Comparison of ENCODE assay signal across 21 cellular contexts in the genomic region with DNA sequence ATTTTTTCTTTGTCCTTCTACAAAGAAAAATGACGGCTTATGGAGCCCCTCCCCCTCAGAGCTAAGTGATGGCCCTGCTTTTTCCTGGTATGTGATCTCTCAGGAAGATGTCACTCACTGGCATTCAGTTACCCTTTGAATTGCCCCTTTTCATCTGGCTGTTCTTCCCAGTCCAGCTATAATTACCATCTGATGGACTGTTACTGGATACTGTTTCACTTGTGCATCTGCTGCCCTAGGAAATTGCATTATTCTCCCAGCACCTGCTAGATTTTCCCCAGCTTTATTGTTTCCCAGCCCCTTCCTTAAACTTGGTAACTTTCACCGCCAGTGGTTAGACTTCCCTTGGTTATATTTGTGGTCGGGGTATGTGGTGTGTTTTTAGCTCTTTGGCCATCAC.
DNase-seq lines count a peak whose midpoint lies in the region; FAIRE-seq and TF ChIP-seq lines count a peak whose summit lies in the region.
"Had no signal": no experiment of that assay in that cellular context is flagged by ENCODE, and none has a peak within 500 bp of the region (broad histone marks: within the 10 kb centered on the region; RNA-seq: fewer than 3 reads in every experiment).

No MANE protein-coding gene starts in this region.

- H3K27ac ChIP-seq in endodermal cell (ENCODE audit: low read depth, low read length) = peak overlapping the region; percentile 65
- H3K27ac ChIP-seq in adrenal gland = no peak overlapping the region
- H3K27ac ChIP-seq: brain microvascular endothelial cell, GM23248 had no signal

- H3K27me3 Mint-ChIP-seq in endodermal cell (ENCODE audit: insufficient read depth) = peaks cover 3% of the 10 kb centered on the region
- H3K27me3 Mint-ChIP-seq in activated CD4-positive, alpha-beta T cell treated with anti-CD3 and anti-CD28 coated beads, Interleukin-2, amount 10 ng/mL, durations not matched to agents 24 days and 14 days = peaks cover 4% of the 10 kb centered on the region

- H3K36me3 ChIP-seq in endodermal cell (ENCODE audit: control insufficient read depth, insufficient read depth, low read length) (no peaks in the 10 kb centered on the region), adrenal gland (replicated peaks in 1 of 2) (no peaks in the 10 kb centered on the region)
- H3K36me3 ChIP-seq: brain microvascular endothelial cell had no signal

- DNase-seq in DMS 273 treated with DMSO at 0.1 percent for 48 hours (lab: John Stamatoyannopoulos, UW) (peak; percentile 93), NCI-H187 (lab: John Stamatoyannopoulos, UW) (peak; percentile 55 to 64), NCI-H446 treated with DMSO at 0.1 percent for 48 hours (lab: John Stamatoyannopoulos, UW) (peak; percentile 54), endodermal cell (no peak), adrenal gland (no peak), frontal cortex (ENCODE audit: low spot score in 2 of 2) (no peak), urothelium cell line (ENCODE audit: low spot score) (no peak)
- DNase-seq in activated CD4-positive, alpha-beta T cell treated with anti-CD3 and anti-CD28 coated beads, Interleukin-2, amount 10 ng/mL, durations not matched to agents 24 days and 14 days = no peak
- DNase-seq: activated CD4-positive, alpha-beta T cell treated with anti-CD3 and anti-CD28 coated beads, Interleukin-2, amount 50 U/mL, for 48 hours; activated T-cell treated with anti-CD3 and anti-CD28 coated beads, Interleukin-2, amount 50 U/mL, for 48 hours; brain microvascular endothelial cell; Caco-2; erythroblast; GDM1; GM23248; naive B cell had no signal

- H3K36me3 Mint-ChIP-seq in endodermal cell (ENCODE audit: low read depth) = no peaks in the 10 kb centered on the region
- H3K36me3 Mint-ChIP-seq in activated CD4-positive, alpha-beta T cell treated with anti-CD3 and anti-CD28 coated beads, Interleukin-2, amount 10 ng/mL, durations not matched to agents 24 days and 14 days (ENCODE audit: low read depth) = no peaks in the 10 kb centered on the region
- H3K36me3 Mint-ChIP-seq: activated naive CD4-positive, alpha-beta T cell treated with anti-CD3 and anti-CD28 coated beads, Interleukin-2, amount 50 U/mL, for 72 hours; naive B cell had no signal

- WGBS in endodermal cell (ENCODE audit: insufficient coverage in 1 of 2, insufficient read length in 1 of 2), 2 experiments = 50 to 99% methylated on average over 1 to 3 of the region's 3 CpGs
- 55 to 67% (median 60%) methylated on average over 3 of the region's 3 CpGs for WGBS in adrenal gland, 4 donors

- FAIRE-seq in frontal cortex (lab: Jason Lieb, UNC) (no peak), urothelium cell line (lab: Jason Lieb, UNC) (no peak)
- FAIRE-seq: GM12878, HepG2 had no signal

- no peak overlapping the region for H3K9ac ChIP-seq in endodermal cell (ENCODE audit: extremely low read depth, low read length, poor library complexity, severe bottlenecking)
- H3K9ac ChIP-seq: GM23248 had no signal

- TF ChIP-seq POLR2A in adrenal gland (IDR thresholded peaks at IDR 0.05) = no peak

- intact Hi-C loops in adrenal gland (cut with DNase I) = no loop called here
- intact Hi-C loops in activated CD4-positive, alpha-beta T cell treated with anti-CD3 and anti-CD28 coated beads, Interleukin-2, amount 10 ng/mL, durations not matched to agents 24 days and 14 days (cut with micrococcal nuclease) = no loop called here

- H3K4me1 ChIP-seq in endodermal cell (ENCODE audit: control insufficient read depth, insufficient read depth, low read length) (peaks cover 14% of the 10 kb centered on the region), adrenal gland (replicated peaks in 1 of 2) (peaks cover 0 to 4% of the 10 kb centered on the region in 2 donors)
- H3K4me1 ChIP-seq: Caco-2 had no signal

- H3K4me1 Mint-ChIP-seq in endodermal cell = peaks cover 38% of the 10 kb centered on the region
- H3K4me1 Mint-ChIP-seq in activated CD4-positive, alpha-beta T cell treated with anti-CD3 and anti-CD28 coated beads, Interleukin-2, amount 10 ng/mL, durations not matched to agents 24 days and 14 days = no peaks in the 10 kb centered on the region
- H3K4me1 Mint-ChIP-seq: naive B cell had no signal

- H3K27ac Mint-ChIP-seq in endodermal cell = no peak overlapping the region
- no peak overlapping the region for H3K27ac Mint-ChIP-seq in activated CD4-positive, alpha-beta T cell treated with anti-CD3 and anti-CD28 coated beads, Interleukin-2, amount 10 ng/mL, durations not matched to agents 24 days and 14 days
- H3K27ac Mint-ChIP-seq: activated naive CD4-positive, alpha-beta T cell treated with anti-CD3 and anti-CD28 coated beads, Interleukin-2, amount 50 U/mL, for 72 hours; dendritic cell treated with granulocyte-macrophage colony-stimulating factor and Interleukin-4, amounts not matched to agents 40 ng/mL and 50 ng/mL, for 4 days; naive B cell had no signal

- H3K4me3 Mint-ChIP-seq in endodermal cell = no peak overlapping the region
- H3K4me3 Mint-ChIP-seq in activated CD4-positive, alpha-beta T cell treated with anti-CD3 and anti-CD28 coated beads, Interleukin-2, amount 10 ng/mL, durations not matched to agents 24 days and 14 days = no peak overlapping the region
- H3K4me3 Mint-ChIP-seq: dendritic cell treated with granulocyte-macrophage colony-stimulating factor and Interleukin-4, amounts not matched to agents 40 ng/mL and 50 ng/mL, for 4 days; naive B cell had no signal

- H3K9me3 Mint-ChIP-seq in endodermal cell = no peaks in the 10 kb centered on the region
- H3K9me3 Mint-ChIP-seq in activated CD4-positive, alpha-beta T cell treated with anti-CD3 and anti-CD28 coated beads, Interleukin-2, amount 10 ng/mL, durations not matched to agents 24 days and 14 days = no peaks in the 10 kb centered on the region
- H3K9me3 Mint-ChIP-seq: activated naive CD4-positive, alpha-beta T cell treated with anti-CD3 and anti-CD28 coated beads, Interleukin-2, amount 50 U/mL, for 72 hours; dendritic cell treated with granulocyte-macrophage colony-stimulating factor and Interleukin-4, amounts not matched to agents 40 ng/mL and 50 ng/mL, for 4 days; naive B cell had no signal

- H3K4me3 ChIP-seq in endodermal cell (ENCODE audit: low read length) (no peak overlapping the region), adrenal gland (no peak overlapping the region)
- H3K4me3 ChIP-seq: GM12878, GM23248, lung had no signal

- H3K9me3 ChIP-seq in endodermal cell (ENCODE audit: control insufficient read depth, low read length) (no peaks in the 10 kb centered on the region), adrenal gland (replicated peaks in 1 of 3) (no peaks in the 10 kb centered on the region)
- H3K9me3 ChIP-seq: Caco-2 had no signal

- TF ChIP-seq CTCF in endodermal cell (conservative IDR thresholded peaks at IDR 0.05) (no peak), adrenal gland (IDR thresholded peaks at IDR 0.05) (no peak)

- H3K27me3 ChIP-seq in endodermal cell (ENCODE audit: control insufficient read depth, insufficient read depth, low read length, poor library complexity, severe bottlenecking) (no peaks in the 10 kb centered on the region), adrenal gland (no peaks in the 10 kb centered on the region)

Comparison
In these comparisons a context has a peak if more than half of its experiments do, and no peak if none do; other contexts are left out.
1. DNase-seq: peak in DMS 273 treated with DMSO at 0.1 percent for 48 hours (single experiment), NCI-H187 (2 of 2) and NCI-H446 treated with DMSO at 0.1 percent for 48 hours (single experiment); none in endodermal cell (single experiment), adrenal gland (0 of 7), activated CD4-positive, alpha-beta T cell treated with anti-CD3 and anti-CD28 coated beads, Interleukin-2, amount 10 ng/mL, durations not matched to agents 24 days and 14 days (single experiment), frontal cortex (0 of 2) and urothelium cell line (single experiment).